In genomic region chr9:116377179-116377790, GRCh38 we compare ENCODE assay signal across 1 cellular context.
TF ChIP-seq lines count a peak whose summit lies in the region.

No MANE protein-coding gene starts in this region.

TF ChIP-seq in HCT116, 20 proteins besides CTCF, POLR2A, EP300 and RAD21 (continued from another document):
- TF ChIP-seq REST (IDR thresholded peaks at IDR 0.05; ENCODE audit: low read depth), result no peak
- TF ChIP-seq SIN3A (IDR thresholded peaks at IDR 0.05; ENCODE audit: low read depth), result no peak
- TF ChIP-seq ELF1 (IDR thresholded peaks at IDR 0.05; ENCODE audit: borderline replicate concordance, low read depth), result no peak
- no peak for TF ChIP-seq ZNF274 (IDR thresholded peaks at IDR 0.05; ENCODE audit: low read depth, low read length)
- TF ChIP-seq YY1 (IDR thresholded peaks at IDR 0.05; ENCODE audit: extremely low read depth, insufficient replicate concordance, low read depth, low read length), result no peak
- TF ChIP-seq POLR2AphosphoS5 (IDR thresholded peaks at IDR 0.05; ENCODE audit: low read depth, low read length), result no peak
- TF ChIP-seq EZH2 (IDR thresholded peaks at IDR 0.05), result no peak
- TF ChIP-seq ZFX (IDR thresholded peaks at IDR 0.05), result no peak
- no peak for TF ChIP-seq EZH2phosphoT487 (IDR thresholded peaks at IDR 0.05; ENCODE audit: borderline replicate concordance)
- no peak for TF ChIP-seq ATF3 (IDR thresholded peaks at IDR 0.05)
- no peak for TF ChIP-seq EGR1 (IDR thresholded peaks at IDR 0.05; ENCODE audit: low read depth)
- no peak for TF ChIP-seq CEBPB (IDR thresholded peaks at IDR 0.05; ENCODE audit: low read depth)
- peak; percentile 63 for TF ChIP-seq SP1 (IDR thresholded peaks at IDR 0.05; ENCODE audit: low read depth)
- peak; percentile 71 for TF ChIP-seq JUND (IDR thresholded peaks at IDR 0.05)
- peak; percentile 80; the same call in 1 of the 2 replicates for TF ChIP-seq CBX3 (IDR thresholded peaks at IDR 0.05; ENCODE audit: low read depth)
- TF ChIP-seq SRF (IDR thresholded peaks at IDR 0.05; ENCODE audit: low read depth), result no peak
- 0 out of 2 replicates have a peak, but pooled peaks have one; percentile 36 for TF ChIP-seq MAX (IDR thresholded peaks at IDR 0.05)
- TF ChIP-seq FOSL1 (IDR thresholded peaks at IDR 0.05; ENCODE audit: low read depth), result peak; percentile 78
- no peak for TF ChIP-seq ZBTB33 (IDR thresholded peaks at IDR 0.05; ENCODE audit: extremely low read depth, insufficient replicate concordance, low read length)
